In genomic region chr13:20191311-20191901, GRCh38 we compare ENCODE assay signal across 12 cellular contexts. TPM values are rescaled to one million over a fixed set of nuclear protein-coding genes. Genes with fewer than 3 reads are reported as not detected.
DNase-seq lines count a peak whose midpoint lies in the region; ATAC-seq and TF ChIP-seq lines count a peak whose summit lies in the region.
"Had no signal": no experiment of that assay in that cellular context is flagged by ENCODE, and none has a peak within 500 bp of the region (broad histone marks: within the 10 kb centered on the region; RNA-seq: fewer than 3 reads in every experiment).

No MANE protein-coding gene starts in this region.

- peak overlapping the region; percentile 60 for H3K4me3 ChIP-seq in lower lobe of right lung
- H3K4me3 ChIP-seq in foreskin fibroblast (ENCODE audit: low read depth in 1 of 2, low read length in 2 of 2) = no peak overlapping the region

- no peak overlapping the region for H3K27ac Mint-ChIP-seq in activated T-cell treated with anti-CD3 and anti-CD28 coated beads, Interleukin-2, amount 50 U/mL, for 72 hours
- H3K27ac Mint-ChIP-seq in MCF 10A (ENCODE audit: low read depth, unreplicated experiment) (peak overlapping the region; percentile 21), type B pancreatic cell (no peak overlapping the region)
- H3K27ac Mint-ChIP-seq: T-helper 1 cell treated with Interleukin-12 subunit alpha and Interleukin-12 subunit beta and Interleukin-4 antibody, amounts not matched to agents 30 μg/mL and 1 μg/mL, for 36 hours had no signal

- no peaks in the 10 kb centered on the region for H3K36me3 Mint-ChIP-seq in activated T-cell treated with anti-CD3 and anti-CD28 coated beads, Interleukin-2, amount 50 U/mL, for 72 hours (ENCODE audit: insufficient read depth in 2 of 2)
- H3K36me3 Mint-ChIP-seq in MCF 10A (ENCODE audit: insufficient read depth, unreplicated experiment) (no peaks in the 10 kb centered on the region), type B pancreatic cell (peaks cover 5% of the 10 kb centered on the region)

- BruUV-seq in MCF 10A (replicated peaks; lab: Mats Ljungman, UMichigan) = no TSS peak

- no peaks in the 10 kb centered on the region for H3K36me3 ChIP-seq in lower lobe of right lung
- H3K36me3 ChIP-seq: BE2C, brain microvascular endothelial cell had no signal

- POLR2A ChIA-PET in MCF 10A (lab: Yijun Ruan, JAX) = interaction anchor here (0.6 to 1.8 kb wide), 9 partner anchors 8 to 1992 kb away, joined by 3 to 7 read pairs (median 3); partner anchors contain the start of gene IFT88

- no peak for DNase-seq in activated T-cell treated with anti-CD3 and anti-CD28 coated beads, Interleukin-2, amount 50 U/mL, for 72 hours
- DNase-seq in activated T-cell treated with anti-CD3 and anti-CD28 coated beads for 4 hours (no peak), MCF 10A (ENCODE audit: unreplicated experiment) (peak; percentile 68), lower lobe of right lung (no peak), type B pancreatic cell (ENCODE audit: extremely low spot score, unreplicated experiment) (no peak), T-helper 1 cell (no peak), foreskin fibroblast (no peak), KBM-7 (no peak)
- DNase-seq: BE2C, brain microvascular endothelial cell, NCI-H187 had no signal

- H3K9me3 ChIP-seq in lower lobe of right lung = no peaks in the 10 kb centered on the region
- H3K9me3 ChIP-seq: BE2C had no signal

- intact Hi-C loops in MCF 10A (cut with micrococcal nuclease) = loop anchor here (5.0 kb wide), 1 partner anchor 1286 kb away; no protein-coding TSS in a partner anchor
- intact Hi-C loops in lower lobe of right lung (cut with DNase I) = no loop called here

- H3K27me3 ChIP-seq in lower lobe of right lung (ENCODE audit: low read depth) = peaks cover 62% of the 10 kb centered on the region

- ATAC-seq in activated T-cell treated with anti-CD3 and anti-CD28 coated beads, Interleukin-2, amount 50 U/mL, for 72 hours (replicated peaks in 1 of 2) = no peak
- peak in 1 of 2 donors; percentile 31 for ATAC-seq in lower lobe of right lung

- CTCF ChIA-PET in MCF 10A (lab: Yijun Ruan, JAX) = interaction anchor here (0.5 to 1.4 kb wide), 10 partner anchors 9 to 625 kb away, joined by 3 to 9 read pairs (median 4); no protein-coding TSS in a partner anchor

- in situ Hi-C loops in KBM-7 (cut with MboI; ENCODE audit: low pct_unique_long_range_greater_than_20kb, low sequenced_read_pairs) = loop anchor here (25.0 kb wide), 1 partner anchor 721 kb away; the partner anchor contains the start of gene XPO4

- H3K4me1 ChIP-seq in lower lobe of right lung = peaks cover 29% of the 10 kb centered on the region
- H3K4me1 ChIP-seq: BE2C had no signal

- no peak overlapping the region for H3K27ac ChIP-seq in lower lobe of right lung
- H3K27ac ChIP-seq: brain microvascular endothelial cell had no signal

- peak overlapping the region; percentile 29 to 61 for H3K4me3 Mint-ChIP-seq in activated T-cell treated with anti-CD3 and anti-CD28 coated beads, Interleukin-2, amount 50 U/mL, for 72 hours
- H3K4me3 Mint-ChIP-seq in MCF 10A (ENCODE audit: unreplicated experiment) (peak overlapping the region; percentile 74), type B pancreatic cell (peak overlapping the region; percentile 86)

- TF ChIP-seq CTCF in MCF 10A (IDR thresholded peaks at IDR 0.05; ENCODE audit: unreplicated experiment) (no peak), lower lobe of right lung (IDR thresholded peaks at IDR 0.05) (no peak), type B pancreatic cell (conservative IDR thresholded peaks at IDR 0.05) (no peak), foreskin fibroblast (IDR thresholded peaks at IDR 0.05; ENCODE audit: low read depth, low read length) (no peak)

- H3K4me1 Mint-ChIP-seq in activated T-cell treated with anti-CD3 and anti-CD28 coated beads, Interleukin-2, amount 50 U/mL, for 72 hours (ENCODE audit: low read depth) = peaks cover 29% of the 10 kb centered on the region
- H3K4me1 Mint-ChIP-seq in MCF 10A (ENCODE audit: insufficient read depth, unreplicated experiment) = peaks cover 30% of the 10 kb centered on the region
- peaks cover 8% of the 10 kb centered on the region for H3K4me1 Mint-ChIP-seq in type B pancreatic cell (ENCODE audit: unreplicated experiment)

- H3K27me3 Mint-ChIP-seq in activated T-cell treated with anti-CD3 and anti-CD28 coated beads, Interleukin-2, amount 50 U/mL, for 72 hours (ENCODE audit: low read depth) = peaks cover 51% of the 10 kb centered on the region
- no peaks in the 10 kb centered on the region for H3K27me3 Mint-ChIP-seq in MCF 10A (ENCODE audit: insufficient read depth, unreplicated experiment)
- H3K27me3 Mint-ChIP-seq in type B pancreatic cell = peaks cover 75% of the 10 kb centered on the region

- no peaks in the 10 kb centered on the region for H3K9me3 Mint-ChIP-seq in activated T-cell treated with anti-CD3 and anti-CD28 coated beads, Interleukin-2, amount 50 U/mL, for 72 hours
- H3K9me3 Mint-ChIP-seq in MCF 10A (ENCODE audit: unreplicated experiment) (no peaks in the 10 kb centered on the region), type B pancreatic cell (no peaks in the 10 kb centered on the region)
- H3K9me3 Mint-ChIP-seq: T-helper 1 cell treated with Interleukin-12 subunit alpha and Interleukin-12 subunit beta and Interleukin-4 antibody, amounts not matched to agents 30 μg/mL and 1 μg/mL, for 36 hours had no signal

RNA-seq across cellular contexts. Expression of gene GJB2, which starts 1.3 kb away (rescaled TPM):
- 1 to 10 TPM; 1.8 to 5.9 TPM for total RNA-seq in activated T-cell treated with anti-CD3 and anti-CD28 coated beads, Interleukin-2, amount 50 U/mL, for 72 hours
- total RNA-seq in MCF 10A (2022) (12.9 and 15.5 TPM in 2 replicates), lower lobe of right lung (0.77 TPM), type B pancreatic cell (ENCODE audit: low replicate concordance) (14.3 and 17.0 TPM in 2 replicates)

RNA-seq across cellular contexts. Expression of gene GJA3, which starts 30.6 kb away (rescaled TPM):
- total RNA-seq in activated T-cell treated with anti-CD3 and anti-CD28 coated beads, Interleukin-2, amount 50 U/mL, for 72 hours = under 1 TPM; 0.67 to 0.74 TPM
- 3.0 and 4.7 TPM in 2 replicates for total RNA-seq in MCF 10A (2022)
- not detected for total RNA-seq in lower lobe of right lung
- total RNA-seq in type B pancreatic cell (ENCODE audit: low replicate concordance) = 0.31 and 0.60 TPM in 2 replicates

RNA-seq across cellular contexts. Expression of gene GJB6, which starts 40.7 kb away (rescaled TPM):
- total RNA-seq in activated T-cell treated with anti-CD3 and anti-CD28 coated beads, Interleukin-2, amount 50 U/mL, for 72 hours = 1 to 10 TPM; 4.0 to 9.5 TPM
- not detected in 2 replicates for total RNA-seq in MCF 10A (2022)
- total RNA-seq in lower lobe of right lung = not detected
- 7.7 and 14.8 TPM in 2 replicates for total RNA-seq in type B pancreatic cell (ENCODE audit: low replicate concordance)
